Comparison of ENCODE assay signal across 8 cellular contexts in the genomic region with DNA sequence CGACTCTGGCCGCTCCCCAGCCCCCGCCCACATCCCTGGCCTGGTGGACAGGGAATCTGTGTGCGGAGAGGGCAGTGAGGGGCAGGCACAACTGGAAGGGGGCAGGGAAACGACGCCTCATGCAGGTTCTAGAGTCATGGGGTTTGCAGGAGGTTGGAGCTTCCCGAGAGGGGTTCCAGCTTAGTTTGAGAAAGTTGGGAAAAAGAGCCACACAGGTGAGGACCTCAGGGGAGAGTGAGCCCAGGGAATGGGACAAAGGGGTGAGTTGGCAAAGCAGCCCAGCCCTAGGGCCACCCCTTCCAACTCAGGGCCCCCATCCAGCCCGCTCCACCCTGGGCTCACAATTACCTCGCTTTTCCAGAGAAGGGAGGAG. TPM values are rescaled to one million over a fixed set of nuclear protein-coding genes. Genes with fewer than 3 reads are reported as not detected.
DNase-seq lines count a peak whose midpoint lies in the region; ATAC-seq and TF ChIP-seq lines count a peak whose summit lies in the region.

No MANE protein-coding gene starts in this region.

- ATAC-seq in left cardiac atrium: peak; percentile 48 to 56

- H3K23me2 ChIP-seq in H9 (ENCODE audit: insufficient read length, low read depth, low read length, poor library complexity, severe bottlenecking): peaks cover 11% of the 10 kb centered on the region

- no CpG with 5 or more reads among the region's 9 CpGs for WGBS in H9 (ENCODE audit: extremely low coverage, insufficient read length, low lambda C conversion rate)

- peak overlapping the region; percentile 75 to 98 (median 90); a peak in 6 of 7 replicates for H3K27ac Mint-ChIP-seq in H9
- peak overlapping the region; percentile 10 for H3K27ac Mint-ChIP-seq in activated T-helper 1 cell treated with anti-CD3 and anti-CD28 coated beads, Interleukin-12 subunit alpha, Interleukin-12 subunit beta, Interleukin-2, Interleukin-4 antibody, amounts not matched to agents 30 ng/mL and 10 ng/mL and 1 ng/mL, durations not matched to agents 14 hours and 24 hours and 36 hours
- H3K27ac Mint-ChIP-seq in progenitor cell of endocrine pancreas: peak overlapping the region; percentile 100

- peaks cover 7% of the 10 kb centered on the region for H3K79me1 ChIP-seq in H9 (ENCODE audit: insufficient read depth, low read depth, low read length, poor library complexity, severe bottlenecking)

- H3K4me1 Mint-ChIP-seq in H9 (peaks cover 31 to 43% of the 10 kb centered on the region in 2 experiments), progenitor cell of endocrine pancreas (ENCODE audit: low read depth) (peaks cover 27% of the 10 kb centered on the region)
- H3K4me1 Mint-ChIP-seq in activated T-helper 1 cell treated with anti-CD3 and anti-CD28 coated beads, Interleukin-12 subunit alpha, Interleukin-12 subunit beta, Interleukin-2, Interleukin-4 antibody, amounts not matched to agents 30 ng/mL and 10 ng/mL and 1 ng/mL, durations not matched to agents 14 hours and 24 hours and 36 hours (ENCODE audit: low read depth): peaks cover 22% of the 10 kb centered on the region

- H2BK120ac ChIP-seq in H9 (ENCODE audit: low read depth, low read length, poor library complexity, severe bottlenecking): no peak overlapping the region

- no peaks in the 10 kb centered on the region for H3K27me3 ChIP-seq in H9 (ENCODE audit: insufficient read depth, low read length)

- H3K4me3 Mint-ChIP-seq in H9 (peak overlapping the region; percentile 95 to 99), progenitor cell of endocrine pancreas (ENCODE audit: low read depth) (peak overlapping the region; percentile 96)
- H3K4me3 Mint-ChIP-seq in activated T-helper 1 cell treated with anti-CD3 and anti-CD28 coated beads, Interleukin-12 subunit alpha, Interleukin-12 subunit beta, Interleukin-2, Interleukin-4 antibody, amounts not matched to agents 30 ng/mL and 10 ng/mL and 1 ng/mL, durations not matched to agents 14 hours and 24 hours and 36 hours: peak overlapping the region; percentile 27

- peak overlapping the region; percentile 38 for H2BK5ac ChIP-seq in H9 (ENCODE audit: insufficient read length, low read length)

- H3K27me3 Mint-ChIP-seq in H9 (ENCODE audit: low read depth) (peaks cover 12% of the 10 kb centered on the region), progenitor cell of endocrine pancreas (peaks cover 3% of the 10 kb centered on the region)
- peaks cover 34% of the 10 kb centered on the region for H3K27me3 Mint-ChIP-seq in activated T-helper 1 cell treated with anti-CD3 and anti-CD28 coated beads, Interleukin-12 subunit alpha, Interleukin-12 subunit beta, Interleukin-2, Interleukin-4 antibody, amounts not matched to agents 30 ng/mL and 10 ng/mL and 1 ng/mL, durations not matched to agents 14 hours and 24 hours and 36 hours (ENCODE audit: insufficient read depth)

- H2BK15ac ChIP-seq in H9 (ENCODE audit: low read depth, low read length): no peak overlapping the region

- peak overlapping the region; percentile 36 for H3K18ac ChIP-seq in H9 (ENCODE audit: insufficient read length, low read depth, low read length)

- no peak overlapping the region for H2AK5ac ChIP-seq in H9 (ENCODE audit: insufficient read length, low read length)

- H4K20me1 ChIP-seq in H9 (ENCODE audit: control insufficient read depth, insufficient read depth, insufficient read length): no peaks in the 10 kb centered on the region

- no peak overlapping the region for H4K8ac ChIP-seq in H9 (replicated peaks; ENCODE audit: insufficient read length, low read depth, low read length)

- H3K9me3 Mint-ChIP-seq in H9 (no peaks in the 10 kb centered on the region), progenitor cell of endocrine pancreas (ENCODE audit: low read depth) (no peaks in the 10 kb centered on the region)
- H3K9me3 Mint-ChIP-seq in activated T-helper 1 cell treated with anti-CD3 and anti-CD28 coated beads, Interleukin-12 subunit alpha, Interleukin-12 subunit beta, Interleukin-2, Interleukin-4 antibody, amounts not matched to agents 30 ng/mL and 10 ng/mL and 1 ng/mL, durations not matched to agents 14 hours and 24 hours and 36 hours: no peaks in the 10 kb centered on the region

- no peak overlapping the region for H2BK20ac ChIP-seq in H9 (ENCODE audit: low read depth, low read length, poor library complexity, severe bottlenecking)

- no peak overlapping the region for H3K56ac ChIP-seq in H9 (ENCODE audit: insufficient read length, low read depth, low read length)

- no peak for TF ChIP-seq CTCF in H9 (conservative IDR thresholded peaks at IDR 0.05)
- TF ChIP-seq CTCF in progenitor cell of endocrine pancreas (IDR thresholded peaks at IDR 0.05; ENCODE audit: unreplicated experiment): no peak

- no peak overlapping the region for H3T11ph ChIP-seq in H9 (ENCODE audit: low read length)

- H3K4ac ChIP-seq in H9 (ENCODE audit: low read depth, low read length): no peak overlapping the region

- H3K9ac ChIP-seq in H9 (ENCODE audit: extremely low read depth, insufficient read length, low read length): peak overlapping the region; percentile 65

- H3K23ac ChIP-seq in H9 (ENCODE audit: insufficient read length, low read depth, low read length): no peak overlapping the region

- no peak overlapping the region for H3K27ac ChIP-seq in H9 (ENCODE audit: insufficient read length, low read depth, low read length)

- H3K9me3 ChIP-seq in H9 (ENCODE audit: control insufficient read depth, low read depth, low read length): no peaks in the 10 kb centered on the region

- peaks cover 3% of the 10 kb centered on the region; the same call in 1 of the 2 replicates for H3K4me1 ChIP-seq in H9 (ENCODE audit: insufficient read depth, low read length)

- H3K4me2 ChIP-seq in H9 (ENCODE audit: insufficient read depth, insufficient read length, low read length): peak overlapping the region; percentile 80

- peaks cover 21% of the 10 kb centered on the region; the same call in 1 of the 2 replicates for H3K79me2 ChIP-seq in H9 (ENCODE audit: insufficient read depth, low read length)

- no peak overlapping the region for H4K5ac ChIP-seq in H9 (ENCODE audit: insufficient read length, low read depth, low read length)

- H2AFZ ChIP-seq in H9 (ENCODE audit: low read length): no peak overlapping the region

- H3K36me3 Mint-ChIP-seq in H9 (ENCODE audit: insufficient read depth in 1 of 3, low read depth in 3 of 3): peaks cover 11 to 26% (median 23%) of the 10 kb centered on the region in 3 experiments
- no peaks in the 10 kb centered on the region for H3K36me3 Mint-ChIP-seq in activated T-helper 1 cell treated with anti-CD3 and anti-CD28 coated beads, Interleukin-12 subunit alpha, Interleukin-12 subunit beta, Interleukin-2, Interleukin-4 antibody, amounts not matched to agents 30 ng/mL and 10 ng/mL and 1 ng/mL, durations not matched to agents 14 hours and 24 hours and 36 hours (ENCODE audit: low read depth)
- H3K36me3 Mint-ChIP-seq in progenitor cell of endocrine pancreas (ENCODE audit: insufficient read depth): peaks cover 9% of the 10 kb centered on the region

- intact Hi-C loops in activated T-helper 1 cell treated with anti-CD3 and anti-CD28 coated beads, Interleukin-12 subunit alpha, Interleukin-12 subunit beta, Interleukin-2, Interleukin-4 antibody, amounts not matched to agents 30 ng/mL and 10 ng/mL and 1 ng/mL, durations not matched to agents 14 hours and 24 hours and 36 hours (cut with micrococcal nuclease): loop anchor here (1.0 to 2.0 kb wide), 2 partner anchors 15 to 19 kb away; a partner anchor contains a TSS
- intact Hi-C loops in left cardiac atrium (cut with DNase I): no loop called here

- H3K14ac ChIP-seq in H9 (ENCODE audit: insufficient read depth, low read length): peak overlapping the region; percentile 86

- no peak for DNase-seq in H9
- no peak for DNase-seq in activated T-helper 1 cell treated with anti-CD3 and anti-CD28 coated beads, Interleukin-12 subunit alpha, Interleukin-12 subunit beta, Interleukin-2, Interleukin-4 antibody, amounts not matched to agents 30 ng/mL and 10 ng/mL and 1 ng/mL, durations not matched to agents 14 hours and 24 hours and 36 hours (ENCODE audit: low spot score)
- peak; percentile 86 for DNase-seq in left cardiac atrium
- DNase-seq in progenitor cell of endocrine pancreas (ENCODE audit: low spot score, unreplicated experiment): no peak
- DNase-seq in activated CD4-positive, CD25-positive, alpha-beta regulatory T cell treated with anti-CD3 and anti-CD28 coated beads, Interleukin-2, amount 50 U/mL, for 72 hours: no peak
- DNase-seq in NK-92 (lab: John Stamatoyannopoulos, UW; ENCODE audit: unreplicated experiment): no peak
- no peak for DNase-seq in mesenteric fat pad (ENCODE audit: low spot score)
- no peak for DNase-seq in SIG-M5 (lab: John Stamatoyannopoulos, UW)

- no peak overlapping the region for H4K91ac ChIP-seq in H9 (ENCODE audit: insufficient read length, low read depth, low read length)

- H2BK12ac ChIP-seq in H9 (ENCODE audit: insufficient read length, low read depth, low read length): no peak overlapping the region

RNA-seq across cellular contexts. Expression of a gene that starts 1.7 kb away (rescaled TPM):
- total RNA-seq in H9 (2021): 87.1 and 90.9 TPM in 2 replicates
- 4.0 and 4.2 TPM in 2 replicates for total RNA-seq in activated T-helper 1 cell treated with anti-CD3 and anti-CD28 coated beads, Interleukin-12 subunit alpha, Interleukin-12 subunit beta, Interleukin-2, Interleukin-4 antibody, amounts not matched to agents 30 ng/mL and 10 ng/mL and 1 ng/mL, durations not matched to agents 14 hours and 24 hours and 36 hours
- 10 to 100 TPM; 14.1 to 18.7 TPM for total RNA-seq in left cardiac atrium
- total RNA-seq in progenitor cell of endocrine pancreas: 121 and 129 TPM in 2 replicates
- total RNA-seq in mesenteric fat pad: 11.3 TPM

RNA-seq across cellular contexts. Expression of a gene that starts 14.9 kb away (rescaled TPM):
- total RNA-seq in H9 (2021): 17.6 and 22.6 TPM in 2 replicates
- 67.8 and 70.0 TPM in 2 replicates for total RNA-seq in activated T-helper 1 cell treated with anti-CD3 and anti-CD28 coated beads, Interleukin-12 subunit alpha, Interleukin-12 subunit beta, Interleukin-2, Interleukin-4 antibody, amounts not matched to agents 30 ng/mL and 10 ng/mL and 1 ng/mL, durations not matched to agents 14 hours and 24 hours and 36 hours
- total RNA-seq in left cardiac atrium: 10 to 100 TPM; 21.1 to 22.1 TPM
- 46.8 and 51.0 TPM in 2 replicates for total RNA-seq in progenitor cell of endocrine pancreas
- 30.6 TPM for total RNA-seq in mesenteric fat pad

RNA-seq across cellular contexts. Expression of a gene that starts 18.2 kb away (rescaled TPM):
- total RNA-seq in H9 (2021) (80.7 and 82.1 TPM in 2 replicates), left cardiac atrium (10 to 100 TPM; 42.2 to 56.7 TPM), progenitor cell of endocrine pancreas (127 and 140 TPM in 2 replicates), mesenteric fat pad (45.5 TPM)
- total RNA-seq in activated T-helper 1 cell treated with anti-CD3 and anti-CD28 coated beads, Interleukin-12 subunit alpha, Interleukin-12 subunit beta, Interleukin-2, Interleukin-4 antibody, amounts not matched to agents 30 ng/mL and 10 ng/mL and 1 ng/mL, durations not matched to agents 14 hours and 24 hours and 36 hours: 32.6 and 35.3 TPM in 2 replicates

RNA-seq across cellular contexts. Expression of a gene that starts 18.5 kb away (rescaled TPM):
- total RNA-seq in H9 (2021): 65.0 and 66.4 TPM in 2 replicates
- total RNA-seq in activated T-helper 1 cell treated with anti-CD3 and anti-CD28 coated beads, Interleukin-12 subunit alpha, Interleukin-12 subunit beta, Interleukin-2, Interleukin-4 antibody, amounts not matched to agents 30 ng/mL and 10 ng/mL and 1 ng/mL, durations not matched to agents 14 hours and 24 hours and 36 hours: 56.4 and 58.6 TPM in 2 replicates
- 1 to 10 TPM; 4.1 to 5.5 TPM for total RNA-seq in left cardiac atrium
- 28.1 and 30.2 TPM in 2 replicates for total RNA-seq in progenitor cell of endocrine pancreas
- 4.6 TPM for total RNA-seq in mesenteric fat pad

RNA-seq across cellular contexts. Expression of a gene that starts 18.6 kb away (rescaled TPM):
- 2.4 and 3.5 TPM in 2 replicates for total RNA-seq in H9 (2021)
- total RNA-seq in activated T-helper 1 cell treated with anti-CD3 and anti-CD28 coated beads, Interleukin-12 subunit alpha, Interleukin-12 subunit beta, Interleukin-2, Interleukin-4 antibody, amounts not matched to agents 30 ng/mL and 10 ng/mL and 1 ng/mL, durations not matched to agents 14 hours and 24 hours and 36 hours: 1.9 and 2.4 TPM in 2 replicates
- total RNA-seq in left cardiac atrium: under 1 TPM; 0.59 to 0.79 TPM
- 11.3 and 13.4 TPM in 2 replicates for total RNA-seq in progenitor cell of endocrine pancreas
- total RNA-seq in mesenteric fat pad: 1.1 TPM

Comparison
In these comparisons a context has a peak if more than half of its experiments do, and no peak if none do; other contexts are left out.
1. H3K27ac Mint-ChIP-seq: peak in every context shown above with its lines; median percentile 100 in progenitor cell of endocrine pancreas; 90 in H9; 10 in activated T-helper 1 cell treated with anti-CD3 and anti-CD28 coated beads, Interleukin-12 subunit alpha, Interleukin-12 subunit beta, Interleukin-2, Interleukin-4 antibody, amounts not matched to agents 30 ng/mL and 10 ng/mL and 1 ng/mL, durations not matched to agents 14 hours and 24 hours and 36 hours.
2. H3K4me3 Mint-ChIP-seq: peak in every context shown above with its lines; median percentile 97 in H9; 96 in progenitor cell of endocrine pancreas; 27 in activated T-helper 1 cell treated with anti-CD3 and anti-CD28 coated beads, Interleukin-12 subunit alpha, Interleukin-12 subunit beta, Interleukin-2, Interleukin-4 antibody, amounts not matched to agents 30 ng/mL and 10 ng/mL and 1 ng/mL, durations not matched to agents 14 hours and 24 hours and 36 hours.